15 cellular contexts compared by ENCODE assay signal in genomic region chr1:99438656-99439055, GRCh38.
"Had no signal": no experiment of that assay in that cellular context is flagged by ENCODE, and none has a peak within 500 bp of the region (broad histone marks: within the 10 kb centered on the region; RNA-seq: fewer than 3 reads in every experiment).

No MANE protein-coding gene starts in this region.

- H3K9me3 ChIP-seq: ascending aorta, gastroesophageal sphincter, tibial nerve, vagina had no signal

- H3K27me3 ChIP-seq: ascending aorta, dorsolateral prefrontal cortex, gastroesophageal sphincter, tibial nerve, vagina had no signal

- H3K4me3 ChIP-seq: ascending aorta, dorsolateral prefrontal cortex, gastroesophageal sphincter, tibial nerve, vagina had no signal

- DNase-seq: activated CD4-positive, CD25-positive, alpha-beta regulatory T cell treated with anti-CD3 and anti-CD28 coated beads, Interleukin-2, amount 50 U/mL, for 72 hours; activated naive CD4-positive, alpha-beta T cell treated with Interleukin-2 at 50 U/mL for 16 hours; activated T-cell treated with anti-CD3 and anti-CD28 coated beads for 4 hours; dorsolateral prefrontal cortex; endodermal cell; nucleus accumbens; stimulated activated CD4-positive, alpha-beta T cell treated with anti-CD3 and anti-CD28 coated beads, Interleukin-4, amount 100 ng/mL, for 24 hours; stimulated activated naive CD4-positive, alpha-beta T cell; substantia nigra had no signal

- FAIRE-seq: bronchial epithelial cell had no signal

- H3K9me3 Mint-ChIP-seq: endodermal cell, nephron had no signal

- H3K4me1 Mint-ChIP-seq: nephron had no signal

- H3K4me1 ChIP-seq: ascending aorta, gastroesophageal sphincter had no signal

- H3K27ac Mint-ChIP-seq: endodermal cell, nephron had no signal

- H3K36me3 ChIP-seq: ascending aorta, gastroesophageal sphincter, tibial nerve, vagina had no signal

- H3K27ac ChIP-seq: ascending aorta, dorsolateral prefrontal cortex, gastroesophageal sphincter, tibial nerve, vagina had no signal

- H3K4me3 Mint-ChIP-seq: endodermal cell, nephron had no signal
